In genomic region chr16:18802755-18803218, GRCh38 we compare ENCODE assay signal across 10 cellular contexts. TPM values are rescaled to one million over a fixed set of nuclear protein-coding genes. Genes with fewer than 3 reads are reported as not detected.
DNase-seq lines count a peak whose midpoint lies in the region; ATAC-seq and TF ChIP-seq lines count a peak whose summit lies in the region.
"Had no signal": no experiment of that assay in that cellular context is flagged by ENCODE, and none has a peak within 500 bp of the region (broad histone marks: within the 10 kb centered on the region; RNA-seq: fewer than 3 reads in every experiment).

No MANE protein-coding gene starts in this region.

- peaks cover 8% of the 10 kb centered on the region for H3K36me3 Mint-ChIP-seq in activated T-cell treated with anti-CD3 and anti-CD28 coated beads, Interleukin-2, amount 50 U/mL, for 4 hours (ENCODE audit: insufficient read depth)
- H3K36me3 Mint-ChIP-seq in endodermal cell (ENCODE audit: low read depth), result peaks cover 22% of the 10 kb centered on the region
- peaks cover 71% of the 10 kb centered on the region for H3K36me3 Mint-ChIP-seq in stimulated activated effector memory CD8-positive, alpha-beta T cell treated with anti-CD3 and anti-CD28 coated beads, Interleukin-12 subunit alpha, Interleukin-12 subunit beta, amount 100 ng/mL, for 72 hours

- H3K4me1 Mint-ChIP-seq in activated T-cell treated with anti-CD3 and anti-CD28 coated beads, Interleukin-2, amount 50 U/mL, for 4 hours (ENCODE audit: low read depth), result peaks cover 48% of the 10 kb centered on the region
- H3K4me1 Mint-ChIP-seq in endodermal cell, result peaks cover 57% of the 10 kb centered on the region
- peaks cover 53% of the 10 kb centered on the region for H3K4me1 Mint-ChIP-seq in stimulated activated effector memory CD8-positive, alpha-beta T cell treated with anti-CD3 and anti-CD28 coated beads, Interleukin-12 subunit alpha, Interleukin-12 subunit beta, amount 100 ng/mL, for 72 hours

- H4K20me1 ChIP-seq in PC-9 (ENCODE audit: insufficient read depth), result peaks cover 25% of the 10 kb centered on the region

- H3K27me3 Mint-ChIP-seq in activated T-cell treated with anti-CD3 and anti-CD28 coated beads, Interleukin-2, amount 50 U/mL, for 4 hours (ENCODE audit: low read depth), result no peaks in the 10 kb centered on the region
- H3K27me3 Mint-ChIP-seq in endodermal cell (ENCODE audit: insufficient read depth), result no peaks in the 10 kb centered on the region

- H3K4me3 Mint-ChIP-seq in activated T-cell treated with anti-CD3 and anti-CD28 coated beads, Interleukin-2, amount 50 U/mL, for 4 hours, result peak overlapping the region; percentile 91
- H3K4me3 Mint-ChIP-seq in endodermal cell, result peak overlapping the region; percentile 97
- H3K4me3 Mint-ChIP-seq in stimulated activated effector memory CD8-positive, alpha-beta T cell treated with anti-CD3 and anti-CD28 coated beads, Interleukin-12 subunit alpha, Interleukin-12 subunit beta, amount 100 ng/mL, for 72 hours, result peak overlapping the region; percentile 94

- H3K9me3 Mint-ChIP-seq in activated T-cell treated with anti-CD3 and anti-CD28 coated beads, Interleukin-2, amount 50 U/mL, for 4 hours, result no peaks in the 10 kb centered on the region
- peaks cover 2% of the 10 kb centered on the region for H3K9me3 Mint-ChIP-seq in endodermal cell
- no peaks in the 10 kb centered on the region for H3K9me3 Mint-ChIP-seq in stimulated activated effector memory CD8-positive, alpha-beta T cell treated with anti-CD3 and anti-CD28 coated beads, Interleukin-12 subunit alpha, Interleukin-12 subunit beta, amount 100 ng/mL, for 72 hours

- no peak overlapping the region for H2AFZ ChIP-seq in PC-9

- peak overlapping the region; percentile 17; the same call in 1 of the 2 replicates for H3K27ac ChIP-seq in PC-9
- no peak overlapping the region for H3K27ac ChIP-seq in endodermal cell (ENCODE audit: low read depth, low read length)
- no peak overlapping the region for H3K27ac ChIP-seq in colonic mucosa

- BruUV-seq in PC-9 (replicated peaks; lab: Mats Ljungman, UMichigan), result no TSS peak

- H3K27me3 ChIP-seq in PC-9 (ENCODE audit: insufficient read depth, low read depth) (no peaks in the 10 kb centered on the region), endodermal cell (ENCODE audit: control insufficient read depth, insufficient read depth, low read length, poor library complexity, severe bottlenecking) (no peaks in the 10 kb centered on the region), colonic mucosa (no peaks in the 10 kb centered on the region)
- H3K27me3 ChIP-seq: thyroid gland had no signal

- peak overlapping the region; percentile 71 for H3K27ac Mint-ChIP-seq in endodermal cell
- H3K27ac Mint-ChIP-seq in stimulated activated effector memory CD8-positive, alpha-beta T cell treated with anti-CD3 and anti-CD28 coated beads, Interleukin-12 subunit alpha, Interleukin-12 subunit beta, amount 100 ng/mL, for 72 hours, result peak overlapping the region; percentile 78

- H3K9me3 ChIP-seq in PC-9 (ENCODE audit: insufficient read depth, low read depth) (no peaks in the 10 kb centered on the region), endodermal cell (ENCODE audit: control insufficient read depth, low read length) (no peaks in the 10 kb centered on the region), colonic mucosa (no peaks in the 10 kb centered on the region)
- H3K9me3 ChIP-seq: thyroid gland had no signal

- peaks cover 35% of the 10 kb centered on the region for H3K79me2 ChIP-seq in PC-9 (ENCODE audit: low read depth)

- H3F3A ChIP-seq in PC-9 (ENCODE audit: insufficient read depth, low read depth), result peaks cover 38% of the 10 kb centered on the region

- TF ChIP-seq CTCF in PC-9 (conservative IDR thresholded peaks at IDR 0.05), result no peak
- TF ChIP-seq CTCF in endodermal cell (conservative IDR thresholded peaks at IDR 0.05), result no peak
- no peak for TF ChIP-seq CTCF in colonic mucosa (IDR thresholded peaks at IDR 0.05)

- WGBS in endodermal cell (ENCODE audit: insufficient coverage in 1 of 2, insufficient read length in 1 of 2), 2 experiments, result 95 to 97% methylated on average over 8 to 14 of the region's 15 CpGs

- H3K4me1 ChIP-seq in PC-9 (replicated peaks; ENCODE audit: insufficient read depth), result peaks cover 45% of the 10 kb centered on the region
- H3K4me1 ChIP-seq in endodermal cell (ENCODE audit: control insufficient read depth, insufficient read depth, low read length), result peaks cover 21% of the 10 kb centered on the region
- H3K4me1 ChIP-seq in colonic mucosa, result peaks cover 4% of the 10 kb centered on the region

- H3K9me2 ChIP-seq in PC-9 (ENCODE audit: insufficient read depth), result no peaks in the 10 kb centered on the region

- intact Hi-C loops in PC-9 (cut with micrococcal nuclease; ENCODE audit: unreplicated experiment) (loop anchor here (5.0 kb wide), 3 partner anchors 165 to 265 kb away; partner anchors contain the start of genes COQ7 and TMC7), colonic mucosa (cut with DNase I) (no loop called here)

- CTCF ChIA-PET in PC-9 (lab: Charles Lee), result interaction anchor here (0.6 to 0.7 kb wide), 2 partner anchors 409 to 705 kb away, joined by 3 read pairs; no protein-coding TSS in a partner anchor

- peaks cover 11% of the 10 kb centered on the region; the same call in 1 of the 2 replicates for H3K36me3 ChIP-seq in PC-9 (ENCODE audit: low read depth)
- peaks cover 36% of the 10 kb centered on the region for H3K36me3 ChIP-seq in endodermal cell (ENCODE audit: control insufficient read depth, insufficient read depth, low read length)
- no peaks in the 10 kb centered on the region for H3K36me3 ChIP-seq in colonic mucosa

- no peak overlapping the region; the same call in 1 of the 2 replicates for H3K4me2 ChIP-seq in PC-9

- no peak overlapping the region for H3K9ac ChIP-seq in endodermal cell (ENCODE audit: extremely low read depth, low read length, poor library complexity, severe bottlenecking)
- H3K9ac ChIP-seq in colonic mucosa (ENCODE audit: low read depth in 2 of 2, low read length in 2 of 2), result no peak overlapping the region

- DNase-seq in activated T-cell treated with anti-CD3 and anti-CD28 coated beads, Interleukin-2, amount 50 U/mL, for 4 hours, result no peak
- DNase-seq in activated T-cell treated with anti-CD3 and anti-CD28 coated beads, Interleukin-2, amount 50 U/mL, for 1 hour, result no peak
- DNase-seq in PC-9 (no peak), endodermal cell (no peak), colonic mucosa (no peak), UCSD-AML1 (lab: John Stamatoyannopoulos, UW; ENCODE audit: unreplicated experiment) (no peak), cerebellar nuclear complex (lab: John Stamatoyannopoulos, UW) (no peak)
- DNase-seq in stimulated activated effector memory CD8-positive, alpha-beta T cell treated with anti-CD3 and anti-CD28 coated beads, Interleukin-12 subunit alpha, Interleukin-12 subunit beta, amount 100 ng/mL, for 72 hours (ENCODE audit: low spot score in 2 of 2), result no peak
- DNase-seq: stimulated activated CD4-positive, alpha-beta T cell treated with anti-CD3 and anti-CD28 coated beads, Interleukin-4, amount 100 ng/mL, for 4 hours had no signal

- H3K4me3 ChIP-seq in PC-9, result no peak overlapping the region
- no peak overlapping the region for H3K4me3 ChIP-seq in endodermal cell (ENCODE audit: low read length)
- H3K4me3 ChIP-seq in colonic mucosa, result no peak overlapping the region

- no peak for ATAC-seq in activated T-cell treated with anti-CD3 and anti-CD28 coated beads, Interleukin-2, amount 50 U/mL, for 4 hours
- no peak for ATAC-seq in stimulated activated effector memory CD8-positive, alpha-beta T cell treated with anti-CD3 and anti-CD28 coated beads, Interleukin-12 subunit alpha, Interleukin-12 subunit beta, amount 100 ng/mL, for 72 hours

- POLR2A ChIA-PET in PC-9 (lab: Charles Lee; ENCODE audit: unreplicated experiment), result no interaction called here

RNA-seq across cellular contexts. Expression of gene ARL6IP1, which starts 1.4 kb away (rescaled TPM):
- total RNA-seq in activated T-cell treated with anti-CD3 and anti-CD28 coated beads, Interleukin-2, amount 50 U/mL, for 4 hours, result 10 to 100 TPM; 49.1 to 60.6 (median 51.9) TPM
- total RNA-seq in PC-9 (2021) (294 and 338 TPM in 2 replicates), endodermal cell (100 to 1,000 TPM; 331 to 334 TPM), colonic mucosa (100 to 1,000 TPM; 205 to 251 TPM)
- polyA plus RNA-seq in endodermal cell (2013, experiment 1 of 2), result 381 TPM
- 388 TPM for polyA plus RNA-seq in endodermal cell (2013, experiment 2 of 2)

RNA-seq across cellular contexts. Expression of gene RPS15A, which starts 12.7 kb away (rescaled TPM):
- total RNA-seq in activated T-cell treated with anti-CD3 and anti-CD28 coated beads, Interleukin-2, amount 50 U/mL, for 4 hours, result 1,000 to 10,000 TPM; 1,663 to 1,788 (median 1,766) TPM
- total RNA-seq in PC-9 (2021), result 1,449 and 1,977 TPM in 2 replicates
- 1,000 to 10,000 TPM; 1,367 to 1,664 TPM for total RNA-seq in endodermal cell
- polyA plus RNA-seq in endodermal cell (2013, experiment 1 of 2), result 2,058 TPM
- polyA plus RNA-seq in endodermal cell (2013, experiment 2 of 2), result 2,051 TPM
- total RNA-seq in colonic mucosa, result 1,000 to 10,000 TPM; 1,011 to 1,121 TPM
